8 cellular contexts compared by ENCODE assay signal in genomic region chr1:58903450-58904298, GRCh38.
DNase-seq lines count a peak whose midpoint lies in the region; ATAC-seq and TF ChIP-seq lines count a peak whose summit lies in the region.

No MANE protein-coding gene starts in this region.

- CTCF ChIA-PET in CD8-positive, alpha-beta T cell (lab: Charles Lee), result interaction anchor here (0.6 to 1.3 kb wide), 3 partner anchors 23 to 795 kb away, joined by 3 to 4 read pairs (median 4); no protein-coding TSS in a partner anchor
- CTCF ChIA-PET in PC-3 (lab: Charles Lee), result interaction anchor here (0.7 to 0.8 kb wide), 2 partner anchors 88 to 120 kb away, joined by 6 to 7 read pairs; partner anchors contain the start of gene JUN

- ATAC-seq in CD8-positive, alpha-beta T cell, result peak; percentile 86
- ATAC-seq in GM19372 (IDR thresholded peaks at IDR 0.05; ENCODE audit: low read depth, unreplicated experiment), result peak; percentile 80
- ATAC-seq in HG03469 (IDR thresholded peaks at IDR 0.05; ENCODE audit: unreplicated experiment), result peak; percentile 79
- peak; percentile 86 for ATAC-seq in PC-3
- peak; percentile 94 to 95 for ATAC-seq in activated T-cell treated with anti-CD3 and anti-CD28 coated beads, Interleukin-2, amount 50 U/mL, for 72 hours (replicated peaks in 1 of 2)

- no peaks in the 10 kb centered on the region for H3K27me3 Mint-ChIP-seq in CD8-positive, alpha-beta T cell (ENCODE audit: low read depth)
- peaks cover 5% of the 10 kb centered on the region for H3K27me3 Mint-ChIP-seq in activated T-cell treated with anti-CD3 and anti-CD28 coated beads, Interleukin-2, amount 50 U/mL, for 72 hours (ENCODE audit: low read depth)

- no peaks in the 10 kb centered on the region for H4K20me1 ChIP-seq in PC-3 (ENCODE audit: low read length)

- BruUV-seq in PC-3 (replicated peaks; lab: Mats Ljungman, UMichigan), result no TSS peak

- peak overlapping the region; percentile 92 for H3K9ac ChIP-seq in PC-3 (ENCODE audit: low read length)

- no peaks in the 10 kb centered on the region for H3K36me3 ChIP-seq in CD8-positive, alpha-beta T cell (ENCODE audit: insufficient read depth, low read length)
- H3K36me3 ChIP-seq in PC-3 (ENCODE audit: low read depth, low read length) (no peaks in the 10 kb centered on the region), esophagus muscularis mucosa (no peaks in the 10 kb centered on the region), muscle layer of duodenum (ENCODE audit: control insufficient read depth in 1 of 2, insufficient read depth in 2 of 2, low read length in 2 of 2) (no peaks in the 10 kb centered on the region)

- peaks cover 11% of the 10 kb centered on the region for H3K4me1 ChIP-seq in CD8-positive, alpha-beta T cell (ENCODE audit: insufficient read depth, low read length)
- H3K4me1 ChIP-seq in PC-3 (ENCODE audit: insufficient read depth, low read length) (peaks cover 29% of the 10 kb centered on the region), esophagus muscularis mucosa (peaks cover 20 to 47% (median 30%) of the 10 kb centered on the region in 4 donors), muscle layer of duodenum (ENCODE audit: control insufficient read depth in 1 of 2, insufficient read depth in 2 of 2, low read length in 2 of 2) (peaks cover 13 to 17% of the 10 kb centered on the region in 2 donors)

- peak overlapping the region; percentile 34 for H3K27ac ChIP-seq in CD8-positive, alpha-beta T cell (ENCODE audit: low read depth, low read length)
- H3K27ac ChIP-seq in PC-3 (ENCODE audit: low read length) (peak overlapping the region; percentile 92), esophagus muscularis mucosa (replicated peaks in 1 of 4) (peak overlapping the region; percentile 94 to 99 (median 97)), muscle layer of duodenum (ENCODE audit: low read length) (peak overlapping the region; percentile 98)

- peak overlapping the region; percentile 95 for H2AFZ ChIP-seq in PC-3 (ENCODE audit: low read length)

- H3K27ac Mint-ChIP-seq in CD8-positive, alpha-beta T cell, result peak overlapping the region; percentile 84
- H3K27ac Mint-ChIP-seq in activated T-cell treated with anti-CD3 and anti-CD28 coated beads, Interleukin-2, amount 50 U/mL, for 72 hours, result peak overlapping the region; percentile 91

- peak; percentile 33 to 82 (median 65) for DNase-seq in CD8-positive, alpha-beta T cell
- DNase-seq in PC-3 (peak; percentile 87), esophagus muscularis mucosa (ENCODE audit: extremely low spot score) (peak; percentile 98)
- DNase-seq in activated T-cell treated with anti-CD3 and anti-CD28 coated beads, Interleukin-2, amount 50 U/mL, for 72 hours, result peak; percentile 88 to 90
- peak; percentile 59 for DNase-seq in stimulated activated CD8-positive, alpha-beta memory T cell treated with anti-CD3 and anti-CD28 coated beads, Interleukin-7, amount 100 ng/mL, for 24 hours (ENCODE audit: low read depth)

- peaks cover 3% of the 10 kb centered on the region for H3F3A ChIP-seq in PC-3 (ENCODE audit: low read length, unreplicated experiment)

- H3K4me1 Mint-ChIP-seq in CD8-positive, alpha-beta T cell (ENCODE audit: low read depth), result peaks cover 18% of the 10 kb centered on the region
- H3K4me1 Mint-ChIP-seq in activated T-cell treated with anti-CD3 and anti-CD28 coated beads, Interleukin-2, amount 50 U/mL, for 72 hours (ENCODE audit: low read depth), result peaks cover 11% of the 10 kb centered on the region

- peak; percentile 76 for TF ChIP-seq POLR2A in esophagus muscularis mucosa (IDR thresholded peaks at IDR 0.05; ENCODE audit: low read depth)

- H3K27me3 ChIP-seq in CD8-positive, alpha-beta T cell (ENCODE audit: insufficient read depth, low read length), result no peaks in the 10 kb centered on the region
- H3K27me3 ChIP-seq in PC-3 (ENCODE audit: low read length), result no peaks in the 10 kb centered on the region
- H3K27me3 ChIP-seq in esophagus muscularis mucosa, result no peaks in the 10 kb centered on the region
- H3K27me3 ChIP-seq in muscle layer of duodenum (ENCODE audit: low read depth, low read length), result no peaks in the 10 kb centered on the region

- intact Hi-C loops in CD8-positive, alpha-beta T cell (cut with DNase I, micrococcal nuclease), result loop anchor here (1.0 to 5.0 kb wide), 5 partner anchors 39 to 394 kb away; partner anchors contain the start of gene FGGY (in 2 of the 2)
- intact Hi-C loops in PC-3 (cut with micrococcal nuclease) (loop anchor here (1.0 to 10.0 kb wide), 5 partner anchors 54 to 239 kb away; no protein-coding TSS in a partner anchor), esophagus muscularis mucosa (cut with DNase I) (loop anchor here (2.0 to 10.0 kb wide), 3 partner anchors 87 to 791 kb away; no protein-coding TSS in a partner anchor)

- no peaks in the 10 kb centered on the region for H3K9me2 ChIP-seq in PC-3 (replicated peaks; ENCODE audit: low read length)

- POLR2A ChIA-PET in CD8-positive, alpha-beta T cell (lab: Charles Lee), result interaction anchor here (0.6 to 1.9 kb wide), 8 partner anchors 10 to 120 kb away, joined by 3 to 6 read pairs (median 3); partner anchors contain the start of gene JUN
- POLR2A ChIA-PET in PC-3 (lab: Charles Lee; ENCODE audit: unreplicated experiment), result interaction anchor here (0.7 to 1.2 kb wide), 4 partner anchors 19 to 120 kb away, joined by 3 to 5 read pairs (median 4); partner anchors contain the start of gene JUN

- TF ChIP-seq EP300 in esophagus muscularis mucosa (IDR thresholded peaks at IDR 0.05), result no peak

- no peaks in the 10 kb centered on the region for H3K9me3 ChIP-seq in CD8-positive, alpha-beta T cell (ENCODE audit: low read length)
- no peaks in the 10 kb centered on the region for H3K9me3 ChIP-seq in PC-3 (ENCODE audit: low read length)
- no peaks in the 10 kb centered on the region for H3K9me3 ChIP-seq in esophagus muscularis mucosa
- H3K9me3 ChIP-seq in muscle layer of duodenum (ENCODE audit: control insufficient read depth in 1 of 2, low read length in 2 of 2), result no peaks in the 10 kb centered on the region

- H3K4me2 ChIP-seq in PC-3 (ENCODE audit: low read length), result peak overlapping the region; percentile 97

- peak overlapping the region; percentile 47 for H3K4me3 ChIP-seq in CD8-positive, alpha-beta T cell (ENCODE audit: low read depth, low read length)
- H3K4me3 ChIP-seq in PC-3 (ENCODE audit: low read length) (peak overlapping the region; percentile 78), esophagus muscularis mucosa (peak overlapping the region; percentile 58 to 68 (median 64)), muscle layer of duodenum (ENCODE audit: low read depth in 1 of 2, low read length in 2 of 2) (peak overlapping the region; percentile 51 to 71)

- no peaks in the 10 kb centered on the region for H3K79me2 ChIP-seq in PC-3 (ENCODE audit: low read length)

- TF ChIP-seq CTCF in CD8-positive, alpha-beta T cell (IDR thresholded peaks at IDR 0.05), result no peak
- TF ChIP-seq CTCF in PC-3 (conservative IDR thresholded peaks at IDR 0.05; ENCODE audit: low read depth, low read length) (no peak), esophagus muscularis mucosa (IDR thresholded peaks at IDR 0.05) (peak in 1 of 3 experiments; percentile 8)

- WGBS in esophagus muscularis mucosa, result 4% methylated on average over 12 of the region's 73 CpGs

- H3K36me3 Mint-ChIP-seq in CD8-positive, alpha-beta T cell, result no peaks in the 10 kb centered on the region
- no peaks in the 10 kb centered on the region for H3K36me3 Mint-ChIP-seq in activated T-cell treated with anti-CD3 and anti-CD28 coated beads, Interleukin-2, amount 50 U/mL, for 72 hours (ENCODE audit: insufficient read depth in 2 of 2)

- peak overlapping the region; percentile 82 for H3K4me3 Mint-ChIP-seq in CD8-positive, alpha-beta T cell
- peak overlapping the region; percentile 80 to 87 for H3K4me3 Mint-ChIP-seq in activated T-cell treated with anti-CD3 and anti-CD28 coated beads, Interleukin-2, amount 50 U/mL, for 72 hours

- H3K9me3 Mint-ChIP-seq in CD8-positive, alpha-beta T cell, result no peaks in the 10 kb centered on the region
- no peaks in the 10 kb centered on the region for H3K9me3 Mint-ChIP-seq in activated T-cell treated with anti-CD3 and anti-CD28 coated beads, Interleukin-2, amount 50 U/mL, for 72 hours

Comparison
In these comparisons a context has a peak if more than half of its experiments do, and no peak if none do; other contexts are left out.
1. Peak in every context shown above with its lines: DNase-seq, ATAC-seq, H3K4me3 ChIP-seq and H3K27ac ChIP-seq.
2. H3K27ac ChIP-seq: peak in every context shown above with its lines; median percentile 98 in muscle layer of duodenum; 97 in esophagus muscularis mucosa; 92 in PC-3; 34 in CD8-positive, alpha-beta T cell.